ENCODE assay signal across 11 cellular contexts in the genomic region with DNA sequence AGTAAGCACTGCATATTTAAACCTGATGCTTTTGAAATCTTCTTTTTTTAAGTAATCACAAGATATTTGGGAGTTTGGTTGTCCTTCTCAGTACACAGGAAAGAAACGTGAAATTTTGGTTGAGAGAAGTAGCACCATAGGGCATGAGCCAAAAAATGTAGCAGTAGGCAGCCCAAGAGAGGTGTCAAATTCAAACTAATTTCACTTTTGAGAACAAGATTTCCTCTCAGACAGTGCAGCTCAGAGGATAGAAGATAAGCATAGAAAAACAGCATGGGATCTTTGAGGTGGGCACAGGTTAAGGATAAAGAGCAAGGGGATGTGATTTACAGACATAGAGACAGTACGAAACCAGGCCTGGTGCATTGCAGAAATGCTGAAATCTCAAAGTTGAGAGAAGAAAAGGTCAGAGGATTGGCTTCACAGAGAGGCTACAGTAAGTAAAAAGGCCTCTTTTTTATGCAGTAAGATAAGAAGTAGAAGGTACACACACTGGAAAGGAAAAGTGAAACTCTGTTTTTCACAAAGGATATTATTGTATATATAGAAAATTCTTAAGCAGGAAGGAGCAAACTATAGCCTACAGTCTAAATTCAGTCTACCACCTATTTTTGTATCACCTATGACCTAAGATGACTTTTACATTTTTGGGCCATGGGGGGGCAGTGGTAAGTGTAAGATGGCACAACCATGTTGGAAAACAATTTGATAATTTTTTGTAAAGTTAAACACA.
DNase-seq lines count a peak whose midpoint lies in the region; ATAC-seq and TF ChIP-seq lines count a peak whose summit lies in the region.
"Had no signal": no experiment of that assay in that cellular context is flagged by ENCODE, and none has a peak within 500 bp of the region (broad histone marks: within the 10 kb centered on the region; RNA-seq: fewer than 3 reads in every experiment).

No MANE protein-coding gene starts in this region.

- TF ChIP-seq CTCF in chondrocyte (IDR thresholded peaks at IDR 0.05): peak; percentile 15

- ATAC-seq in GM18499 (IDR thresholded peaks at IDR 0.05; ENCODE audit: insufficient read depth, unreplicated experiment) (peak; percentile 76), GM19468 (IDR thresholded peaks at IDR 0.05; ENCODE audit: extremely low read depth, unreplicated experiment) (peak; percentile 30), HG03097 (IDR thresholded peaks at IDR 0.05; ENCODE audit: low FRiP score, unreplicated experiment) (peak; percentile 81), left colon (no peak)

- no peaks in the 10 kb centered on the region for H3K27me3 Mint-ChIP-seq in chondrocyte (ENCODE audit: low read depth)

- no peak for DNase-seq in chondrocyte (ENCODE audit: low spot score)
- DNase-seq in left colon: no peak
- DNase-seq in NK-92 (lab: John Stamatoyannopoulos, UW; ENCODE audit: unreplicated experiment): no peak
- DNase-seq in activated CD8-positive, alpha-beta memory T cell treated with anti-CD3 and anti-CD28 coated beads, Interleukin-2, amount 50 U/mL, for 48 hours: no peak
- no peak for DNase-seq in superior temporal gyrus (ENCODE audit: extremely low spot score)
- DNase-seq: GF-D8, NCI-H226, trophoblast cell had no signal

- H3K36me3 Mint-ChIP-seq in chondrocyte (ENCODE audit: low read depth): peaks cover 3% of the 10 kb centered on the region

- no peak overlapping the region for H3K27ac Mint-ChIP-seq in chondrocyte (ENCODE audit: unreplicated experiment)

- no peaks in the 10 kb centered on the region for H3K9me3 Mint-ChIP-seq in chondrocyte (ENCODE audit: low read depth)

- H3K4me1 Mint-ChIP-seq in chondrocyte (ENCODE audit: low read depth): peaks cover 12% of the 10 kb centered on the region

- H3K4me3 Mint-ChIP-seq in chondrocyte (ENCODE audit: unreplicated experiment): no peak overlapping the region

- intact Hi-C loops in left colon (cut with DNase I, micrococcal nuclease): no loop called here
